Comparison of ENCODE assay signal across 9 cellular contexts in genomic region chr6:14664616-14665315, GRCh38.
DNase-seq lines count a peak whose midpoint lies in the region; ATAC-seq and TF ChIP-seq lines count a peak whose summit lies in the region.
"Had no signal": no experiment of that assay in that cellular context is flagged by ENCODE, and none has a peak within 500 bp of the region (broad histone marks: within the 10 kb centered on the region; RNA-seq: fewer than 3 reads in every experiment).

No MANE protein-coding gene starts in this region.

- no peaks in the 10 kb centered on the region for H3K36me3 Mint-ChIP-seq in CD4-positive, alpha-beta T cell (ENCODE audit: low read depth)
- peaks cover 0 to 2% (median 0%) of the 10 kb centered on the region in 3 donors for H3K36me3 Mint-ChIP-seq in immature natural killer cell

- CTCF ChIA-PET in CD4-positive, alpha-beta T cell (lab: Charles Lee) = no interaction called here

- H3K9me3 Mint-ChIP-seq in CD4-positive, alpha-beta T cell = no peaks in the 10 kb centered on the region
- no peaks in the 10 kb centered on the region for H3K9me3 Mint-ChIP-seq in immature natural killer cell

- no peaks in the 10 kb centered on the region for H3K27me3 Mint-ChIP-seq in CD4-positive, alpha-beta T cell
- peaks cover 3 to 5% (median 5%) of the 10 kb centered on the region in 3 donors for H3K27me3 Mint-ChIP-seq in immature natural killer cell (ENCODE audit: low read depth in 3 of 3)

- ATAC-seq in CD4-positive, alpha-beta T cell (ENCODE audit: poor library complexity) = no peak
- ATAC-seq in GM21723 (IDR thresholded peaks at IDR 0.05; ENCODE audit: unreplicated experiment) = peak; percentile 13
- no peak for ATAC-seq in GM19397 (IDR thresholded peaks at IDR 0.05; ENCODE audit: unreplicated experiment)
- no peak for ATAC-seq in HG02852 (IDR thresholded peaks at IDR 0.05; ENCODE audit: unreplicated experiment)

- intact Hi-C loops in CD4-positive, alpha-beta T cell (cut with DNase I, micrococcal nuclease) = loop anchor here in 1 of 2 experiments (2.0 kb wide), 1 partner anchor 388 kb away; no protein-coding TSS in a partner anchor

- no peak overlapping the region for H3K27ac ChIP-seq in CD4-positive, alpha-beta T cell (ENCODE audit: low read depth, low read length)

- no peak for DNase-seq in CD4-positive, alpha-beta T cell
- peak; percentile 27 for DNase-seq in SK-MEL-5 (ENCODE audit: low read depth, low spot score)
- DNase-seq in immature natural killer cell = peak in 1 of 3 donors; percentile 8
- DNase-seq in AG08396 (ENCODE audit: low spot score) = no peak
- no peak for DNase-seq in NCI-H524 (lab: John Stamatoyannopoulos, UW)
- DNase-seq: activated CD4-positive, CD25-positive, alpha-beta regulatory T cell treated with anti-CD3 and anti-CD28 coated beads, Interleukin-2, amount 50 U/mL, for 72 hours had no signal

- in situ Hi-C loops in SK-MEL-5 (cut with HindIII; ENCODE audit: low pct_unique_long_range_greater_than_20kb, low sequenced_read_pairs) = no loop called here

- no peaks in the 10 kb centered on the region for H3K9me3 ChIP-seq in CD4-positive, alpha-beta T cell (ENCODE audit: control insufficient read depth, low read length)

- peaks cover 27% of the 10 kb centered on the region for H3K4me1 Mint-ChIP-seq in CD4-positive, alpha-beta T cell (ENCODE audit: low read depth)
- H3K4me1 Mint-ChIP-seq in immature natural killer cell = peaks cover 20 to 23% of the 10 kb centered on the region in 2 donors

- no peak for TF ChIP-seq CTCF in CD4-positive, alpha-beta T cell (IDR thresholded peaks at IDR 0.05)

- peak overlapping the region; percentile 47 for H3K4me3 Mint-ChIP-seq in CD4-positive, alpha-beta T cell
- peak overlapping the region; percentile 52 to 81 (median 73) for H3K4me3 Mint-ChIP-seq in immature natural killer cell

- H3K27me3 ChIP-seq in CD4-positive, alpha-beta T cell (ENCODE audit: control insufficient read depth, insufficient read depth, low read length) = no peaks in the 10 kb centered on the region

- H3K27ac Mint-ChIP-seq in CD4-positive, alpha-beta T cell = peak overlapping the region; percentile 74
- H3K27ac Mint-ChIP-seq in immature natural killer cell = peak overlapping the region; percentile 26 to 74 (median 54)

- POLR2A ChIA-PET in CD4-positive, alpha-beta T cell (lab: Charles Lee) = no interaction called here
